ENCODE assay signal across 1 cellular context in genomic region chr19:16002380-16002779, GRCh38.
TF ChIP-seq lines count a peak whose summit lies in the region.

No MANE protein-coding gene starts in this region.

TF ChIP-seq in HepG2, 621 proteins besides CTCF, POLR2A, EP300 and RAD21 (continued from another document):
- no peak for TF ChIP-seq ZBTB4 (CRISPR knock-in tag; IDR thresholded peaks at IDR 0.05; ENCODE audit: borderline replicate concordance)
- TF ChIP-seq PLSCR1 (CRISPR knock-in tag; IDR thresholded peaks at IDR 0.05; ENCODE audit: borderline replicate concordance), result no peak
- no peak for TF ChIP-seq DMAP1 (CRISPR knock-in tag; IDR thresholded peaks at IDR 0.05)
- TF ChIP-seq ZNF770 (CRISPR knock-in tag; IDR thresholded peaks at IDR 0.05), result no peak
- no peak for TF ChIP-seq ZBTB39 (CRISPR knock-in tag; IDR thresholded peaks at IDR 0.05)
- TF ChIP-seq HNRNPL (IDR thresholded peaks at IDR 0.05; ENCODE audit: low read depth, low read length), result no peak
- TF ChIP-seq HHEX (CRISPR knock-in tag; IDR thresholded peaks at IDR 0.05), result no peak
